Comparison of ENCODE assay signal across 1 cellular context in the genomic region with DNA sequence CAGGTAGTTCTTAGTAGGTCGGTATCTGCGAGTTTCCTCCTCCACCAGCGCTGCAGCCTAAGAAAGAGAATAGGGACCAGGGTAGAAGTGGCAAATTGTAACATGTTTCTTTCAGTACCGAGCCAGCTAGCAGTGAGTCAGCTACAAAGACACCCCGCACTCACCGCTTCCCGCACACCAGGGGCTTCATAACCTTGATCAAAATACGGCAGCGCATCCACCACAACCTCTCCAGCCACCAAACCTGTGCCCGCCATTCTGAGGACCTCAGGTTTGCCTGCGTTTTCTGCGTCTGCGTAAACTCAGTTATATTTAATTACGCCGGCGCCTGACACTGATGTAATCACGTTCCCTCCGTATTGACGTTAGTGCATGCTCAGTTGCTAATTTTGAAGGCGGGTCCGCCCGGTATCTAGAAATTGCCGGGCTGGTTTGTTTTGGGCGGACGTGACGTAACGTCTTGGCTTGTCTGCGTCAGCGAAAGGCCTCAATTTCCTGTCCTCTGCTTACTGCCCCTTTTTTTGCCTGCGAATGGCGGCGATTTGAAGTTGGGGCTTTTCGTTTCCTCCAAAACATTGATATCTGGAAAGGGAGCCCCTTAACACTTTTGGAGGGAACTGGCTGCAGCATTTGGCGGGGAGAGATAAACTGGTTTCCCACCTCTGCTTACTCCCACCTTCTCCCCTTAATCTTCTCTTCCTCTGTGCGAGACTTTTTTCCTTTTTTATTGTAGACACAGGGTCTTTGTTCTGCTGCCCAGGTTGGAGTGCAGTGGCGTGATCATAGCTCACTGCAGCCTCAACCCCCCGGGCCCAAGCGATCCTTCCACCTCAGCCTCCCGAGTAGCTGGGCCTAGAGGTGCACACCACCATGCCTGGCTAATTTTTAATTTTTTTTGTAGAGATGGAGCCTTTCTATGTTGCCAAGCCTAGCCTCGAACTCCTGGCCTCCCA.
A peak's percentile ranks its signal among the peaks of the same experiment; 100 is the strongest.
TF ChIP-seq lines count a peak whose summit lies in the region.

A gene (minus strand): TSS at position 281 of the 953 bp plus-strand sequence. CDS start 24 bp downstream, at position 257.

TF ChIP-seq in HepG2, 621 proteins besides CTCF, POLR2A, EP300 and RAD21 (continued from another document and continues in another):
- TF ChIP-seq, protein P1, sequence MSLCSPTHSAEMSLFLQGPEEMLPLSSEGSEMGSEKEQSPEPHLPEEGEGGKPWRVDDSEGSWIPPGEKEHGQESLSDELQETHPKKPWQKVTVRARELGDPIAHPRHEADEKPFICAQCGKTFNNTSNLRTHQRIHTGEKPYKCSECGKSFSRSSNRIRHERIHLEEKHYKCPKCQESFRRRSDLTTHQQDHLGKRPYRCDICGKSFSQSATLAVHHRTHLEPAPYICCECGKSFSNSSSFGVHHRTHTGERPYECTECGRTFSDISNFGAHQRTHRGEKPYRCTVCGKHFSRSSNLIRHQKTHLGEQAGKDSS (CRISPR knock-in tag; IDR thresholded peaks at IDR 0.05; ENCODE audit: borderline replicate concordance, low read depth) = no peak
- TF ChIP-seq, protein P2, sequence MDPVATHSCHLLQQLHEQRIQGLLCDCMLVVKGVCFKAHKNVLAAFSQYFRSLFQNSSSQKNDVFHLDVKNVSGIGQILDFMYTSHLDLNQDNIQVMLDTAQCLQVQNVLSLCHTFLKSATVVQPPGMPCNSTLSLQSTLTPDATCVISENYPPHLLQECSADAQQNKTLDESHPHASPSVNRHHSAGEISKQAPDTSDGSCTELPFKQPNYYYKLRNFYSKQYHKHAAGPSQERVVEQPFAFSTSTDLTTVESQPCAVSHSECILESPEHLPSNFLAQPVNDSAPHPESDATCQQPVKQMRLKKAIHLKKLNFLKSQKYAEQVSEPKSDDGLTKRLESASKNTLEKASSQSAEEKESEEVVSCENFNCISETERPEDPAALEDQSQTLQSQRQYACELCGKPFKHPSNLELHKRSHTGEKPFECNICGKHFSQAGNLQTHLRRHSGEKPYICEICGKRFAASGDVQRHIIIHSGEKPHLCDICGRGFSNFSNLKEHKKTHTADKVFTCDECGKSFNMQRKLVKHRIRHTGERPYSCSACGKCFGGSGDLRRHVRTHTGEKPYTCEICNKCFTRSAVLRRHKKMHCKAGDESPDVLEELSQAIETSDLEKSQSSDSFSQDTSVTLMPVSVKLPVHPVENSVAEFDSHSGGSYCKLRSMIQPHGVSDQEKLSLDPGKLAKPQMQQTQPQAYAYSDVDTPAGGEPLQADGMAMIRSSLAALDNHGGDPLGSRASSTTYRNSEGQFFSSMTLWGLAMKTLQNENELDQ (CRISPR knock-in tag; IDR thresholded peaks at IDR 0.05; ENCODE audit: borderline replicate concordance) = no peak
- TF ChIP-seq CREM (IDR thresholded peaks at IDR 0.05) (peak; percentile 99), CREM (CRISPR knock-in tag; IDR thresholded peaks at IDR 0.05) (0 out of 2 replicates have a peak, but pooled peaks have one; percentile 57), ZNF337 (CRISPR knock-in tag; IDR thresholded peaks at IDR 0.05; ENCODE audit: borderline replicate concordance, low read depth) (0 out of 2 replicates have a peak, but pooled peaks have one; percentile 32), ZNF709 (CRISPR knock-in tag; IDR thresholded peaks at IDR 0.05) (no peak), ISX (CRISPR knock-in tag; conservative IDR thresholded peaks at IDR 0.05) (no peak), ZNF432 (CRISPR knock-in tag; IDR thresholded peaks at IDR 0.05; ENCODE audit: borderline replicate concordance) (no peak), ZNF354B (CRISPR knock-in tag; IDR thresholded peaks at IDR 0.05) (no peak), NFKBIZ (CRISPR knock-in tag; IDR thresholded peaks at IDR 0.05) (no peak), ZNF101 (CRISPR knock-in tag; IDR thresholded peaks at IDR 0.05; ENCODE audit: borderline replicate concordance, low read depth) (no peak), NCOA2 (CRISPR knock-in tag; IDR thresholded peaks at IDR 0.05) (no peak), STAT5B (CRISPR knock-in tag; IDR thresholded peaks at IDR 0.05) (no peak), RXRA (CRISPR knock-in tag; IDR thresholded peaks at IDR 0.05) (no peak; the same call in 1 of the 2 replicates), GATA4 (IDR thresholded peaks at IDR 0.05; ENCODE audit: borderline replicate concordance, low read depth) (peak; percentile 50; the same call in 1 of the 2 replicates), ZSCAN31 (CRISPR knock-in tag; IDR thresholded peaks at IDR 0.05; ENCODE audit: low read depth) (0 out of 2 replicates have a peak, but pooled peaks have one; percentile 31), MEIS2 (CRISPR knock-in tag; IDR thresholded peaks at IDR 0.05) (no peak), PRMT3 (CRISPR knock-in tag; IDR thresholded peaks at IDR 0.05; ENCODE audit: borderline replicate concordance, low read depth) (0 out of 2 replicates have a peak, but pooled peaks have one; percentile 59), NR3C1 (CRISPR knock-in tag; IDR thresholded peaks at IDR 0.05) (no peak), PTBP1 (IDR thresholded peaks at IDR 0.05; ENCODE audit: low read depth, low read length, poor library complexity, severe bottlenecking) (no peak), PHF8 (CRISPR knock-in tag; IDR thresholded peaks at IDR 0.05) (peak; percentile 69), BORCS8-MEF2B (CRISPR knock-in tag; IDR thresholded peaks at IDR 0.05) (no peak; the same call in none of the 2 replicates), ISL2 (CRISPR knock-in tag; IDR thresholded peaks at IDR 0.05) (no peak), ZSCAN30 (CRISPR knock-in tag; IDR thresholded peaks at IDR 0.05) (no peak), KAT2B (IDR thresholded peaks at IDR 0.05; ENCODE audit: borderline replicate concordance, low read depth, low read length) (no peak), NR2F2 (IDR thresholded peaks at IDR 0.05; ENCODE audit: borderline replicate concordance, low read depth) (no peak), ZNF558 (CRISPR knock-in tag; IDR thresholded peaks at IDR 0.05; ENCODE audit: borderline replicate concordance) (no peak), ZNF567 (CRISPR knock-in tag; IDR thresholded peaks at IDR 0.05; ENCODE audit: borderline replicate concordance) (no peak)
- TF ChIP-seq, protein P3, sequence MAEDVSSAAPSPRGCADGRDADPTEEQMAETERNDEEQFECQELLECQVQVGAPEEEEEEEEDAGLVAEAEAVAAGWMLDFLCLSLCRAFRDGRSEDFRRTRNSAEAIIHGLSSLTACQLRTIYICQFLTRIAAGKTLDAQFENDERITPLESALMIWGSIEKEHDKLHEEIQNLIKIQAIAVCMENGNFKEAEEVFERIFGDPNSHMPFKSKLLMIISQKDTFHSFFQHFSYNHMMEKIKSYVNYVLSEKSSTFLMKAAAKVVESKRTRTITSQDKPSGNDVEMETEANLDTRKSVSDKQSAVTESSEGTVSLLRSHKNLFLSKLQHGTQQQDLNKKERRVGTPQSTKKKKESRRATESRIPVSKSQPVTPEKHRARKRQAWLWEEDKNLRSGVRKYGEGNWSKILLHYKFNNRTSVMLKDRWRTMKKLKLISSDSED (CRISPR knock-in tag; IDR thresholded peaks at IDR 0.05) = no peak
- TF ChIP-seq, protein P4, sequence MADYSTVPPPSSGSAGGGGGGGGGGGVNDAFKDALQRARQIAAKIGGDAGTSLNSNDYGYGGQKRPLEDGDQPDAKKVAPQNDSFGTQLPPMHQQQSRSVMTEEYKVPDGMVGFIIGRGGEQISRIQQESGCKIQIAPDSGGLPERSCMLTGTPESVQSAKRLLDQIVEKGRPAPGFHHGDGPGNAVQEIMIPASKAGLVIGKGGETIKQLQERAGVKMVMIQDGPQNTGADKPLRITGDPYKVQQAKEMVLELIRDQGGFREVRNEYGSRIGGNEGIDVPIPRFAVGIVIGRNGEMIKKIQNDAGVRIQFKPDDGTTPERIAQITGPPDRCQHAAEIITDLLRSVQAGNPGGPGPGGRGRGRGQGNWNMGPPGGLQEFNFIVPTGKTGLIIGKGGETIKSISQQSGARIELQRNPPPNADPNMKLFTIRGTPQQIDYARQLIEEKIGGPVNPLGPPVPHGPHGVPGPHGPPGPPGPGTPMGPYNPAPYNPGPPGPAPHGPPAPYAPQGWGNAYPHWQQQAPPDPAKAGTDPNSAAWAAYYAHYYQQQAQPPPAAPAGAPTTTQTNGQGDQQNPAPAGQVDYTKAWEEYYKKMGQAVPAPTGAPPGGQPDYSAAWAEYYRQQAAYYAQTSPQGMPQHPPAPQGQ (CRISPR knock-in tag; IDR thresholded peaks at IDR 0.05; ENCODE audit: borderline replicate concordance) = no peak
- TF ChIP-seq, protein P5, sequence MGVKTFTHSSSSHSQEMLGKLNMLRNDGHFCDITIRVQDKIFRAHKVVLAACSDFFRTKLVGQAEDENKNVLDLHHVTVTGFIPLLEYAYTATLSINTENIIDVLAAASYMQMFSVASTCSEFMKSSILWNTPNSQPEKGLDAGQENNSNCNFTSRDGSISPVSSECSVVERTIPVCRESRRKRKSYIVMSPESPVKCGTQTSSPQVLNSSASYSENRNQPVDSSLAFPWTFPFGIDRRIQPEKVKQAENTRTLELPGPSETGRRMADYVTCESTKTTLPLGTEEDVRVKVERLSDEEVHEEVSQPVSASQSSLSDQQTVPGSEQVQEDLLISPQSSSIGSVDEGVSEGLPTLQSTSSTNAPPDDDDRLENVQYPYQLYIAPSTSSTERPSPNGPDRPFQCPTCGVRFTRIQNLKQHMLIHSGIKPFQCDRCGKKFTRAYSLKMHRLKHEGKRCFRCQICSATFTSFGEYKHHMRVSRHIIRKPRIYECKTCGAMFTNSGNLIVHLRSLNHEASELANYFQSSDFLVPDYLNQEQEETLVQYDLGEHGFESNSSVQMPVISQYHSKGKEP (CRISPR knock-in tag; IDR thresholded peaks at IDR 0.05) = no peak
- TF ChIP-seq, protein P6, sequence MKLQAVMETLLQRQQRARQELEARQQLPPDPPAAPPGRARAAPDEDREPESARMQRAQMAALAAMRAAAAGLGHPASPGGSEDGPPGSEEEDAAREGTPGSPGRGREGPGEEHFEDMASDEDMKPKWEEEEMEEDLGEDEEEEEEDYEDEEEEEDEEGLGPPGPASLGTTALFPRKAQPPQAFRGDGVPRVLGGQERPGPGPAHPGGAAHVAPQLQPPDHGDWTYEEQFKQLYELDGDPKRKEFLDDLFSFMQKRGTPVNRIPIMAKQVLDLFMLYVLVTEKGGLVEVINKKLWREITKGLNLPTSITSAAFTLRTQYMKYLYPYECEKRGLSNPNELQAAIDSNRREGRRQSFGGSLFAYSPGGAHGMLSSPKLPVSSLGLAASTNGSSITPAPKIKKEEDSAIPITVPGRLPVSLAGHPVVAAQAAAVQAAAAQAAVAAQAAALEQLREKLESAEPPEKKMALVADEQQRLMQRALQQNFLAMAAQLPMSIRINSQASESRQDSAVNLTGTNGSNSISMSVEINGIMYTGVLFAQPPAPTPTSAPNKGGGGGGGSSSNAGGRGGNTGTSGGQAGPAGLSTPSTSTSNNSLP (IDR thresholded peaks at IDR 0.05; ENCODE audit: low read depth, low read length) = peak; percentile 95
- TF ChIP-seq, protein P7, sequence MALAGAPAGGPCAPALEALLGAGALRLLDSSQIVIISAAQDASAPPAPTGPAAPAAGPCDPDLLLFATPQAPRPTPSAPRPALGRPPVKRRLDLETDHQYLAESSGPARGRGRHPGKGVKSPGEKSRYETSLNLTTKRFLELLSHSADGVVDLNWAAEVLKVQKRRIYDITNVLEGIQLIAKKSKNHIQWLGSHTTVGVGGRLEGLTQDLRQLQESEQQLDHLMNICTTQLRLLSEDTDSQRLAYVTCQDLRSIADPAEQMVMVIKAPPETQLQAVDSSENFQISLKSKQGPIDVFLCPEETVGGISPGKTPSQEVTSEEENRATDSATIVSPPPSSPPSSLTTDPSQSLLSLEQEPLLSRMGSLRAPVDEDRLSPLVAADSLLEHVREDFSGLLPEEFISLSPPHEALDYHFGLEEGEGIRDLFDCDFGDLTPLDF (CRISPR knock-in tag; IDR thresholded peaks at IDR 0.05) = no peak
- TF ChIP-seq, protein P8, sequence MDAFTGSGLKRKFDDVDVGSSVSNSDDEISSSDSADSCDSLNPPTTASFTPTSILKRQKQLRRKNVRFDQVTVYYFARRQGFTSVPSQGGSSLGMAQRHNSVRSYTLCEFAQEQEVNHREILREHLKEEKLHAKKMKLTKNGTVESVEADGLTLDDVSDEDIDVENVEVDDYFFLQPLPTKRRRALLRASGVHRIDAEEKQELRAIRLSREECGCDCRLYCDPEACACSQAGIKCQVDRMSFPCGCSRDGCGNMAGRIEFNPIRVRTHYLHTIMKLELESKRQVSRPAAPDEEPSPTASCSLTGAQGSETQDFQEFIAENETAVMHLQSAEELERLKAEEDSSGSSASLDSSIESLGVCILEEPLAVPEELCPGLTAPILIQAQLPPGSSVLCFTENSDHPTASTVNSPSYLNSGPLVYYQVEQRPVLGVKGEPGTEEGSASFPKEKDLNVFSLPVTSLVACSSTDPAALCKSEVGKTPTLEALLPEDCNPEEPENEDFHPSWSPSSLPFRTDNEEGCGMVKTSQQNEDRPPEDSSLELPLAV (CRISPR knock-in tag; conservative IDR thresholded peaks at IDR 0.05; ENCODE audit: low read depth) = no peak
- TF ChIP-seq, protein P9, sequence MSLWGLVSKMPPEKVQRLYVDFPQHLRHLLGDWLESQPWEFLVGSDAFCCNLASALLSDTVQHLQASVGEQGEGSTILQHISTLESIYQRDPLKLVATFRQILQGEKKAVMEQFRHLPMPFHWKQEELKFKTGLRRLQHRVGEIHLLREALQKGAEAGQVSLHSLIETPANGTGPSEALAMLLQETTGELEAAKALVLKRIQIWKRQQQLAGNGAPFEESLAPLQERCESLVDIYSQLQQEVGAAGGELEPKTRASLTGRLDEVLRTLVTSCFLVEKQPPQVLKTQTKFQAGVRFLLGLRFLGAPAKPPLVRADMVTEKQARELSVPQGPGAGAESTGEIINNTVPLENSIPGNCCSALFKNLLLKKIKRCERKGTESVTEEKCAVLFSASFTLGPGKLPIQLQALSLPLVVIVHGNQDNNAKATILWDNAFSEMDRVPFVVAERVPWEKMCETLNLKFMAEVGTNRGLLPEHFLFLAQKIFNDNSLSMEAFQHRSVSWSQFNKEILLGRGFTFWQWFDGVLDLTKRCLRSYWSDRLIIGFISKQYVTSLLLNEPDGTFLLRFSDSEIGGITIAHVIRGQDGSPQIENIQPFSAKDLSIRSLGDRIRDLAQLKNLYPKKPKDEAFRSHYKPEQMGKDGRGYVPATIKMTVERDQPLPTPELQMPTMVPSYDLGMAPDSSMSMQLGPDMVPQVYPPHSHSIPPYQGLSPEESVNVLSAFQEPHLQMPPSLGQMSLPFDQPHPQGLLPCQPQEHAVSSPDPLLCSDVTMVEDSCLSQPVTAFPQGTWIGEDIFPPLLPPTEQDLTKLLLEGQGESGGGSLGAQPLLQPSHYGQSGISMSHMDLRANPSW (CRISPR knock-in tag; IDR thresholded peaks at IDR 0.05; ENCODE audit: borderline replicate concordance) = no peak
- TF ChIP-seq, protein P10, sequence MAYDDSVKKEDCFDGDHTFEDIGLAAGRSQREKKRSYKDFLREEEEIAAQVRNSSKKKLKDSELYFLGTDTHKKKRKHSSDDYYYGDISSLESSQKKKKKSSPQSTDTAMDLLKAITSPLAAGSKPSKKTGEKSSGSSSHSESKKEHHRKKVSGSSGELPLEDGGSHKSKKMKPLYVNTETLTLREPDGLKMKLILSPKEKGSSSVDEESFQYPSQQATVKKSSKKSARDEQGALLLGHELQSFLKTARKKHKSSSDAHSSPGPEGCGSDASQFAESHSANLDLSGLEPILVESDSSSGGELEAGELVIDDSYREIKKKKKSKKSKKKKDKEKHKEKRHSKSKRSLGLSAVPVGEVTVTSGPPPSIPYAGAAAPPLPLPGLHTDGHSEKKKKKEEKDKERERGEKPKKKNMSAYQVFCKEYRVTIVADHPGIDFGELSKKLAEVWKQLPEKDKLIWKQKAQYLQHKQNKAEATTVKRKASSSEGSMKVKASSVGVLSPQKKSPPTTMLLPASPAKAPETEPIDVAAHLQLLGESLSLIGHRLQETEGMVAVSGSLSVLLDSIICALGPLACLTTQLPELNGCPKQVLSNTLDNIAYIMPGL (CRISPR knock-in tag; IDR thresholded peaks at IDR 0.05; ENCODE audit: borderline replicate concordance in 1 of 2, low read depth in 1 of 2) = peak in 1 of 2 experiments; percentile 45; a peak in 2 of 4 replicates
